ENCODE assay signal across 22 cellular contexts in the genomic region with DNA sequence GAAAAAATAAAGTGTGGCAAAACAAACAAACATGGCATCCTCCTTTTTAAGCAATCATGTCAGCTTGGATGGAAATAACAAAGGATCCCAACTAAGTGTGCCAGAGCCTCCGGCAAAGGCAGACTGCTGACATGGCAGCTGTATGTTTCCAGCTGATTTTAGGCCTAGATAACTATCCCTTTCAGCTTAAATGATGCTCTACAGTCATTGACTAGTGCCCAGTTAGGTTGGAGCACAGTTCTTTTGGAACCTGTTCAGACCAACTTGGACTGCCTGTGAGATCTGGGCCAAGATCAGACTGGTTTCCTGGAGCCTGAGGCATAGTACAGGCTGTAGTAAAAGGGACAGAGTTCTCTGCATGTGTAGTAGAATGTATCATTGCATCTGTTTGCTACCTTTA.
DNase-seq lines count a peak whose midpoint lies in the region; TF ChIP-seq lines count a peak whose summit lies in the region.
"Had no signal": no experiment of that assay in that cellular context is flagged by ENCODE, and none has a peak within 500 bp of the region (broad histone marks: within the 10 kb centered on the region; RNA-seq: fewer than 3 reads in every experiment).

No MANE protein-coding gene starts in this region.

- H3K27me3 ChIP-seq in ascending aorta = no peaks in the 10 kb centered on the region
- H3K27me3 ChIP-seq: SJSA1 had no signal

- peak overlapping the region in 1 of 2 donors; percentile 66 for H3K4me3 Mint-ChIP-seq in CD14-positive monocyte
- H3K4me3 Mint-ChIP-seq: B cell, GM23338, H9 had no signal

- intact Hi-C loops in CD14-positive monocyte (cut with micrococcal nuclease) (no loop called here), ascending aorta (cut with DNase I) (no loop called here)

- peaks cover 30 to 61% (median 40%) of the 10 kb centered on the region in 3 donors for H3K27me3 Mint-ChIP-seq in CD14-positive monocyte (ENCODE audit: low read depth in 3 of 3)

- H3K4me1 ChIP-seq in ascending aorta = peaks cover 0 to 4% of the 10 kb centered on the region in 2 donors
- H3K4me1 ChIP-seq: SJSA1 had no signal

- peaks cover 0 to 3% (median 0%) of the 10 kb centered on the region in 7 donors for H3K9me3 Mint-ChIP-seq in CD14-positive monocyte
- H3K9me3 Mint-ChIP-seq: GM23338, H9 had no signal

- no peak overlapping the region for H3K27ac Mint-ChIP-seq in CD14-positive monocyte
- H3K27ac Mint-ChIP-seq: B cell, GM23338, H9 had no signal

- H3K4me1 Mint-ChIP-seq in CD14-positive monocyte = peaks cover 23% of the 10 kb centered on the region
- H3K4me1 Mint-ChIP-seq: B cell had no signal

- TF ChIP-seq CTCF in CD14-positive monocyte (IDR thresholded peaks at IDR 0.05) (no peak), ascending aorta (IDR thresholded peaks at IDR 0.05) (no peak)

- no peak overlapping the region for H3K27ac ChIP-seq in ascending aorta
- H3K27ac ChIP-seq: 22Rv1, SJSA1 had no signal

- DNase-seq in DMS 273 (lab: John Stamatoyannopoulos, UW; ENCODE audit: unreplicated experiment) (peak; percentile 35), DMS 273 treated with DMSO at 0.1 percent for 48 hours (lab: John Stamatoyannopoulos, UW) (no peak), NCI-H446 treated with DMSO at 0.1 percent for 48 hours (lab: John Stamatoyannopoulos, UW) (peak; percentile 54), SK-N-DZ (ENCODE audit: low spot score) (peak; percentile 29), medulla oblongata (ENCODE audit: extremely low spot score) (peak; percentile 47), GM03348 (ENCODE audit: low spot score) (no peak), CD14-positive monocyte (ENCODE audit: low spot score) (no peak), ascending aorta (ENCODE audit: low spot score in 2 of 2) (no peak)
- DNase-seq: Calu3, H9, KBM-7, MV-4-11, NCI-H187, NCI-H510A, PC-3, Right ventricle myocardium superior, RPMI8226 had no signal

- H3K9me3 ChIP-seq in ascending aorta = no peaks in the 10 kb centered on the region
- H3K9me3 ChIP-seq: SJSA1 had no signal

- H3K4me3 ChIP-seq in ascending aorta = no peak overlapping the region
- H3K4me3 ChIP-seq: GM12878, GM23338, SJSA1 had no signal

- H3K36me3 Mint-ChIP-seq in CD14-positive monocyte = no peaks in the 10 kb centered on the region

- no peaks in the 10 kb centered on the region for H3K36me3 ChIP-seq in ascending aorta
- H3K36me3 ChIP-seq: SJSA1 had no signal

Comparison
In these comparisons a context has a peak if more than half of its experiments do, and no peak if none do; other contexts are left out.
1. DNase-seq: peak in DMS 273 (single experiment), NCI-H446 treated with DMSO at 0.1 percent for 48 hours (single experiment), SK-N-DZ (single experiment) and medulla oblongata (single experiment); none in DMS 273 treated with DMSO at 0.1 percent for 48 hours (single experiment), GM03348 (single experiment), CD14-positive monocyte (single experiment) and ascending aorta (0 of 2).